Comparison of ENCODE assay signal across 9 cellular contexts in genomic region chr7:127383123-127383835, GRCh38. TPM values are rescaled to one million over a fixed set of nuclear protein-coding genes. Genes with fewer than 3 reads are reported as not detected.
DNase-seq lines count a peak whose midpoint lies in the region; ATAC-seq and TF ChIP-seq lines count a peak whose summit lies in the region.
"Had no signal": no experiment of that assay in that cellular context is flagged by ENCODE, and none has a peak within 500 bp of the region (broad histone marks: within the 10 kb centered on the region; RNA-seq: fewer than 3 reads in every experiment).

No MANE protein-coding gene starts in this region.

- intact Hi-C loops in natural killer cell (cut with micrococcal nuclease) = no loop called here

- peaks cover 99% of the 10 kb centered on the region for H3K79me2 ChIP-seq in GM23248 (ENCODE audit: insufficient read depth)

- H3K4me1 ChIP-seq in GM23248 (ENCODE audit: insufficient read depth) = peaks cover 12% of the 10 kb centered on the region

- H3K9me3 Mint-ChIP-seq in natural killer cell = no peaks in the 10 kb centered on the region

- no peak overlapping the region for H2AFZ ChIP-seq in GM23248

- H3K9me2 ChIP-seq in GM23248 (ENCODE audit: insufficient read depth) = no peaks in the 10 kb centered on the region

- H4K20me1 ChIP-seq in GM23248 (ENCODE audit: insufficient read depth) = peaks cover 7% of the 10 kb centered on the region; the same call in 1 of the 2 replicates

- ATAC-seq in natural killer cell (peak in 1 of 3 donors; percentile 26), HG03175 (IDR thresholded peaks at IDR 0.05; ENCODE audit: unreplicated experiment) (no peak)

- no peak overlapping the region for H3K4me3 Mint-ChIP-seq in natural killer cell

- no peaks in the 10 kb centered on the region for H3K27me3 ChIP-seq in GM23248 (replicated peaks; ENCODE audit: insufficient read depth)
- H3K27me3 ChIP-seq: cardiac muscle cell had no signal

- H3K4me2 ChIP-seq in GM23248 (ENCODE audit: unreplicated experiment) = no peak overlapping the region

- TF ChIP-seq CTCF in natural killer cell (IDR thresholded peaks at IDR 0.05) = no peak

- peaks cover 6% of the 10 kb centered on the region for H3K36me3 Mint-ChIP-seq in natural killer cell

- H3K27me3 Mint-ChIP-seq in natural killer cell (ENCODE audit: low read depth in 2 of 2) = no peaks in the 10 kb centered on the region

- in situ Hi-C loops in GM23248 (cut with MboI) = no loop called here

- H3K27ac Mint-ChIP-seq in natural killer cell = peak overlapping the region; percentile 49 to 68

- H3K9ac ChIP-seq in GM23248 = no peak overlapping the region

- H3K36me3 ChIP-seq in GM23248 (ENCODE audit: low read depth) = peaks cover 38% of the 10 kb centered on the region

- H3K4me3 ChIP-seq in GM23248 = no peak overlapping the region
- H3K4me3 ChIP-seq: cardiac muscle cell had no signal

- no peak overlapping the region for H3K27ac ChIP-seq in GM23248
- H3K27ac ChIP-seq: cardiac muscle cell had no signal

- no peaks in the 10 kb centered on the region for H3K9me3 ChIP-seq in GM23248 (ENCODE audit: low read depth)

- peak; percentile 56 for DNase-seq in GM23248
- DNase-seq in NCI-H460 (ENCODE audit: extremely low read depth, low read depth) = peak; percentile 15
- peak; percentile 32 for DNase-seq in dermis blood vessel endothelial cell
- no peak for DNase-seq in natural killer cell
- no peak for DNase-seq in NCI-H446 treated with DMSO at 0.1 percent for 48 hours (lab: John Stamatoyannopoulos, UW)
- no peak for DNase-seq in GDM1 (lab: John Stamatoyannopoulos, UW)
- DNase-seq: nucleus accumbens had no signal

- WGBS in GM23248 (ENCODE audit: low coverage in 1 of 2, low lambda C conversion rate in 2 of 2, missing lambda C conversion rate in 2 of 2), 2 experiments = 56 to 64% methylated on average over 1 of the region's 1 CpG

- H3F3A ChIP-seq in GM23248 (ENCODE audit: insufficient read depth) = no peaks in the 10 kb centered on the region

- peaks cover 70 to 76% of the 10 kb centered on the region in 2 donors for H3K4me1 Mint-ChIP-seq in natural killer cell

RNA-seq across cellular contexts. Expression of gene ZNF800, which starts 9.2 kb away (rescaled TPM):
- total RNA-seq in GM23248 (2014; rRNA removed; shearing (Covaris generic)) = 16.9 and 19.9 TPM in 2 replicates
- 20.3 and 20.8 TPM in 2 replicates for polyA plus RNA-seq in GM23248 (2016; fragmentation: Nextera tagmentation; extraction: Ambion mirVana)
- total RNA-seq in NCI-H460 (2014; rRNA removed; shearing (Covaris generic)) = 20.3 and 21.4 TPM in 2 replicates
- 9.6 and 13.4 TPM in 2 replicates for polyA plus RNA-seq in NCI-H460 (2014; cell fraction: nucleus; rRNA removed)
- total RNA-seq in dermis blood vessel endothelial cell (15.2 and 15.8 TPM in 2 replicates), natural killer cell (100 to 1,000 TPM in 2 of 3 donors, 10 to 100 TPM in 1; 93.3 to 107 (median 101) TPM)

Comparison
In these comparisons a context has a peak if more than half of its experiments do, and no peak if none do; other contexts are left out.
1. DNase-seq: peak in GM23248 (single experiment), NCI-H460 (single experiment) and dermis blood vessel endothelial cell (single experiment); none in natural killer cell (single experiment), NCI-H446 treated with DMSO at 0.1 percent for 48 hours (single experiment) and GDM1 (single experiment).